ENCODE assay signal across 25 cellular contexts in the genomic region with DNA sequence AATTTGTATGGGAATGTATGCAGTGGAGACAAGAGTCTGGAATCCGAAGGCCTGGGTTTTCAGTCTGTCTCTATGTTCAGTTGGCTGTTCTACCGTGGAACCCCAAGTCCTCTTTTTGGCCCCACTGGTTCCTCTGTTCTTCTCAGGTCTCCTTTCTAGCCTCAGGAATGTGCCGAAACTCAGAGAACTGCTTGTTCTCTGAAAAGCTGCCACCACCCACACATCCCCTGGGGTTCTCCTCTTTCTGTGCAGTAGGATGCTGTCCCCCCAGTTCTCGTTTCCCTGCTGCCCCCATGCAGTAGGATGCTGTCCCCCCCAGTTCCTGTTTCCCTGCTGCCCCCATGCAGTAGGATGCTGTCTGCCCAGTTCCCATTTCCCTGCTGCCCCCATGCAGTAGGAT. TPM values are rescaled to one million over a fixed set of nuclear protein-coding genes. Genes with fewer than 3 reads are reported as not detected.
DNase-seq lines count a peak whose midpoint lies in the region; ATAC-seq, FAIRE-seq and TF ChIP-seq lines count a peak whose summit lies in the region.
"Had no signal": no experiment of that assay in that cellular context is flagged by ENCODE, and none has a peak within 500 bp of the region (broad histone marks: within the 10 kb centered on the region; RNA-seq: fewer than 3 reads in every experiment).

No MANE protein-coding gene starts in this region.

- intact Hi-C loops in cardiac septum (cut with DNase I): no loop called here

- H3K4me2 ChIP-seq in BLaER1 treated with 17β-estradiol and CSF1 and Interleukin-3, amounts not matched to agents 10 nM and 100 nM: peak overlapping the region; percentile 14 to 75 (median 55); a peak in 21 of 22 replicates
- H3K4me2 ChIP-seq: A549, GM23338, KMS-11 had no signal

- H3K36me3 Mint-ChIP-seq in nephron (ENCODE audit: low read depth): no peaks in the 10 kb centered on the region
- no peaks in the 10 kb centered on the region for H3K36me3 Mint-ChIP-seq in stimulated activated effector memory CD8-positive, alpha-beta T cell treated with anti-CD3 and anti-CD28 coated beads, Interleukin-12 subunit alpha, Interleukin-12 subunit beta, amount 100 ng/mL, for 72 hours

- H3K4me1 ChIP-seq in BLaER1 treated with 17β-estradiol and CSF1 and Interleukin-3, amounts not matched to agents 10 nM and 100 nM: peaks cover 27 to 51% (median 34%) of the 10 kb centered on the region in 10 experiments
- H3K4me1 ChIP-seq in adipocyte (ENCODE audit: control insufficient read depth, insufficient read depth, low read length): peaks cover 64% of the 10 kb centered on the region

- DNase-seq in adipocyte (ENCODE audit: low read depth): no peak
- DNase-seq in stimulated activated effector memory CD8-positive, alpha-beta T cell treated with anti-CD3 and anti-CD28 coated beads, Interleukin-12 subunit alpha, Interleukin-12 subunit beta, amount 100 ng/mL, for 72 hours (ENCODE audit: low spot score in 2 of 2): no peak
- no peak for DNase-seq in activated T-cell treated with anti-CD3 and anti-CD28 coated beads, Interleukin-2, amount 50 U/mL, for 48 hours
- no peak for DNase-seq in frontal cortex (ENCODE audit: low spot score in 2 of 2)
- DNase-seq in NCI-H2171 treated with DMSO at 0.1 percent for 48 hours (lab: John Stamatoyannopoulos, UW): no peak
- DNase-seq in cardiac septum (ENCODE audit: low spot score): no peak
- DNase-seq: DMS53; GDM1; NCI-H1105 treated with DMSO at 0.1 percent for 48 hours; NCI-H2029 treated with DMSO at 0.1 percent for 48 hours; NCI-H345; NCI-H524; NCI-H774; NK-92 treated with Interleukin-12 subunit alpha and Interleukin-12 subunit beta, amount 100 ng/mL, for 24 hours; SJCRH30 had no signal

- H3K9me3 ChIP-seq in BLaER1 treated with 17β-estradiol and CSF1 and Interleukin-3, amounts not matched to agents 10 nM and 100 nM (replicated peaks in 1 of 11): no peaks in the 10 kb centered on the region
- no peaks in the 10 kb centered on the region for H3K9me3 ChIP-seq in adipocyte (ENCODE audit: control insufficient read depth, low read length)
- H3K9me3 ChIP-seq: A549, SJCRH30 had no signal

- TF ChIP-seq CTCF in nephron (IDR thresholded peaks at IDR 0.05; ENCODE audit: unreplicated experiment in 3 of 3): no peak

- no peak for FAIRE-seq in frontal cortex (lab: Jason Lieb, UNC)
- FAIRE-seq: A549, D721Med, GM18507, HTR-8/SVneo had no signal

- H3K4me1 Mint-ChIP-seq in nephron: peaks cover 39% of the 10 kb centered on the region
- H3K4me1 Mint-ChIP-seq in stimulated activated effector memory CD8-positive, alpha-beta T cell treated with anti-CD3 and anti-CD28 coated beads, Interleukin-12 subunit alpha, Interleukin-12 subunit beta, amount 100 ng/mL, for 72 hours: peaks cover 6% of the 10 kb centered on the region

- no peak overlapping the region for H3K9ac ChIP-seq in BLaER1 treated with 17β-estradiol and CSF1 and Interleukin-3, amounts not matched to agents 10 nM and 100 nM
- peak overlapping the region; percentile 57 for H3K9ac ChIP-seq in adipocyte (ENCODE audit: low read length)
- H3K9ac ChIP-seq: KMS-11 had no signal

- no peak overlapping the region for H3K4me3 ChIP-seq in BLaER1 treated with 17β-estradiol and CSF1 and Interleukin-3, amounts not matched to agents 10 nM and 100 nM
- no peak overlapping the region for H3K4me3 ChIP-seq in adipocyte (ENCODE audit: low read length)
- H3K4me3 ChIP-seq: A549, GM23338, SJCRH30 had no signal

- H4K20me1 ChIP-seq in BLaER1 treated with 17β-estradiol and CSF1 and Interleukin-3, amounts not matched to agents 10 nM and 100 nM: no peaks in the 10 kb centered on the region

- H3K36me3 ChIP-seq in BLaER1 treated with 17β-estradiol and CSF1 and Interleukin-3, amounts not matched to agents 10 nM and 100 nM: no peaks in the 10 kb centered on the region
- H3K36me3 ChIP-seq in adipocyte (ENCODE audit: control insufficient read depth, insufficient read depth, low read length, severe bottlenecking): no peaks in the 10 kb centered on the region
- H3K36me3 ChIP-seq: SJCRH30 had no signal

- no peaks in the 10 kb centered on the region for H3K27me3 ChIP-seq in BLaER1 treated with 17β-estradiol and CSF1 and Interleukin-3, amounts not matched to agents 10 nM and 100 nM
- H3K27me3 ChIP-seq in adipocyte (replicated peaks; ENCODE audit: control insufficient read depth, insufficient read depth, low read length): no peaks in the 10 kb centered on the region
- H3K27me3 ChIP-seq: SJCRH30 had no signal

- peak overlapping the region in 2 of 3 experiments; percentile 26 to 45 for H3K27ac Mint-ChIP-seq in nephron
- peak overlapping the region; percentile 10 for H3K27ac Mint-ChIP-seq in stimulated activated effector memory CD8-positive, alpha-beta T cell treated with anti-CD3 and anti-CD28 coated beads, Interleukin-12 subunit alpha, Interleukin-12 subunit beta, amount 100 ng/mL, for 72 hours
- H3K27ac Mint-ChIP-seq: GM23338 had no signal

- peaks cover 4% of the 10 kb centered on the region for H3K27me3 Mint-ChIP-seq in nephron (ENCODE audit: low read depth)

- H3K4me3 Mint-ChIP-seq in nephron: no peak overlapping the region
- no peak overlapping the region for H3K4me3 Mint-ChIP-seq in stimulated activated effector memory CD8-positive, alpha-beta T cell treated with anti-CD3 and anti-CD28 coated beads, Interleukin-12 subunit alpha, Interleukin-12 subunit beta, amount 100 ng/mL, for 72 hours
- H3K4me3 Mint-ChIP-seq: GM23338 had no signal

- no peak for ATAC-seq in stimulated activated effector memory CD8-positive, alpha-beta T cell treated with anti-CD3 and anti-CD28 coated beads, Interleukin-12 subunit alpha, Interleukin-12 subunit beta, amount 100 ng/mL, for 72 hours
- ATAC-seq: A549, GM23338, HCT116 had no signal

- peak overlapping the region in 4 of 11 experiments; percentile 1 to 32 (median 10); a peak in 5 of 22 replicates for H3K27ac ChIP-seq in BLaER1 treated with 17β-estradiol and CSF1 and Interleukin-3, amounts not matched to agents 10 nM and 100 nM
- H3K27ac ChIP-seq: A549, C4-2B, KMS-11, SJCRH30 had no signal

- H3K9me3 Mint-ChIP-seq in nephron: no peaks in the 10 kb centered on the region
- H3K9me3 Mint-ChIP-seq in stimulated activated effector memory CD8-positive, alpha-beta T cell treated with anti-CD3 and anti-CD28 coated beads, Interleukin-12 subunit alpha, Interleukin-12 subunit beta, amount 100 ng/mL, for 72 hours: no peaks in the 10 kb centered on the region
- H3K9me3 Mint-ChIP-seq: GM23338 had no signal

RNA-seq across cellular contexts. Expression of a gene that starts 35.0 kb away (rescaled TPM):
- total RNA-seq in frontal cortex: not detected
- total RNA-seq in cardiac septum: not detected
- total RNA-seq: SJCRH30 had no signal

RNA-seq across cellular contexts. Expression of a gene that starts 53.4 kb away (rescaled TPM):
- total RNA-seq in frontal cortex: 0.41 TPM
- 49.7 TPM for total RNA-seq in cardiac septum
- total RNA-seq: SJCRH30 had no signal

Comparison
In these comparisons a context has a peak if more than half of its experiments do, and no peak if none do; other contexts are left out.
1. RNA of a gene that starts 53.4 kb away (total RNA-seq): 49.7 TPM in cardiac septum (single experiment); 0.41 TPM in frontal cortex (single experiment); every median in the first group is over 10 times any median in the second.